1 cellular context compared by ENCODE assay signal in genomic region chr15:66838671-66839239, GRCh38.
TF ChIP-seq lines count a peak whose summit lies in the region.

No MANE protein-coding gene starts in this region.

TF ChIP-seq in K562, 482 proteins besides CTCF, POLR2A, EP300 and RAD21 (continued from another document):
- TF ChIP-seq MGA (IDR thresholded peaks at IDR 0.05) (0 out of 2 replicates have a peak, but pooled peaks have one; percentile 20), ZNF445 (CRISPR knock-in tag; IDR thresholded peaks at IDR 0.05; ENCODE audit: low read depth) (no peak), CXXC5 (CRISPR knock-in tag; IDR thresholded peaks at IDR 0.05) (0 out of 2 replicates have a peak, but pooled peaks have one; percentile 20), FOXM1 (IDR thresholded peaks at IDR 0.05; ENCODE audit: low read depth) (no peak), FOXM1 (CRISPR knock-in tag; IDR thresholded peaks at IDR 0.05; ENCODE audit: low read depth) (no peak), JUND (IDR thresholded peaks at IDR 0.05; ENCODE audit: borderline replicate concordance, low read depth, low read length) (no peak), JUND (tag; IDR thresholded peaks at IDR 0.05; ENCODE audit: borderline replicate concordance, low read depth, low read length) (no peak), CTCFL (IDR thresholded peaks at IDR 0.05; ENCODE audit: borderline replicate concordance, insufficient read depth, low read depth, low read length, poor library complexity, severe bottlenecking) (peak; percentile 21), ZNF384 (IDR thresholded peaks at IDR 0.05; ENCODE audit: low read depth, low read length) (peak; percentile 82)
